Comparison of ENCODE assay signal across 8 cellular contexts in genomic region chr6:501891-502601, GRCh38.
DNase-seq lines count a peak whose midpoint lies in the region; ATAC-seq and TF ChIP-seq lines count a peak whose summit lies in the region.

No MANE protein-coding gene starts in this region.

- peaks cover 0 to 10% (median 0%) of the 10 kb centered on the region in 11 experiments; a peak in 2 of 22 replicates for H4K20me1 ChIP-seq in BLaER1 treated with 17β-estradiol and CSF1 and Interleukin-3, amounts not matched to agents 10 nM and 100 nM

- ATAC-seq in HG03571 (IDR thresholded peaks at IDR 0.05; ENCODE audit: unreplicated experiment) (no peak), GM21619 (IDR thresholded peaks at IDR 0.05; ENCODE audit: unreplicated experiment) (no peak)

- TF ChIP-seq CTCF in nephron progenitor cell (IDR thresholded peaks at IDR 0.05): no peak

- peak overlapping the region; percentile 36 to 64 (median 54) for H3K4me3 ChIP-seq in BLaER1 treated with 17β-estradiol and CSF1 and Interleukin-3, amounts not matched to agents 10 nM and 100 nM

- peak overlapping the region; percentile 85 to 96 (median 93) for H3K4me2 ChIP-seq in BLaER1 treated with 17β-estradiol and CSF1 and Interleukin-3, amounts not matched to agents 10 nM and 100 nM

- H3K4me3 Mint-ChIP-seq in nephron progenitor cell: no peak overlapping the region

- no peaks in the 10 kb centered on the region for H3K27me3 Mint-ChIP-seq in nephron progenitor cell (ENCODE audit: low read depth, poor library complexity)

- peak overlapping the region in 8 of 11 experiments; percentile 30 to 67 (median 50); a peak in 12 of 22 replicates for H3K27ac ChIP-seq in BLaER1 treated with 17β-estradiol and CSF1 and Interleukin-3, amounts not matched to agents 10 nM and 100 nM

- peak; percentile 24 for DNase-seq in LoVo (ENCODE audit: low spot score)
- peak; percentile 54 for DNase-seq in activated CD8-positive, alpha-beta memory T cell treated with anti-CD3 and anti-CD28 coated beads, Interleukin-2, amount 50 U/mL, for 4 hours
- DNase-seq in nephron progenitor cell: no peak
- DNase-seq in NCI-H2227 treated with DMSO at 0.1 percent for 48 hours (lab: John Stamatoyannopoulos, UW): no peak
- DNase-seq in SKM-1 treated with dmso at 0.1 percent for 144 hours (lab: John Stamatoyannopoulos, UW; ENCODE audit: unreplicated experiment): no peak

- no peaks in the 10 kb centered on the region for H3K27me3 ChIP-seq in BLaER1 treated with 17β-estradiol and CSF1 and Interleukin-3, amounts not matched to agents 10 nM and 100 nM

- H3K4me1 Mint-ChIP-seq in nephron progenitor cell: peaks cover 12% of the 10 kb centered on the region

- peaks cover 21% of the 10 kb centered on the region for H3K36me3 Mint-ChIP-seq in nephron progenitor cell (ENCODE audit: low read depth)

- H3K9me3 ChIP-seq in BLaER1 treated with 17β-estradiol and CSF1 and Interleukin-3, amounts not matched to agents 10 nM and 100 nM (replicated peaks in 1 of 11): peaks cover 0 to 14% (median 4%) of the 10 kb centered on the region in 11 experiments; a peak in 9 of 22 replicates

- H3K4me1 ChIP-seq in BLaER1 treated with 17β-estradiol and CSF1 and Interleukin-3, amounts not matched to agents 10 nM and 100 nM: peaks cover 47 to 80% (median 75%) of the 10 kb centered on the region in 10 experiments

- peak overlapping the region; percentile 22 to 76 (median 58); a peak in 19 of 22 replicates for H3K9ac ChIP-seq in BLaER1 treated with 17β-estradiol and CSF1 and Interleukin-3, amounts not matched to agents 10 nM and 100 nM

- H3K9me3 Mint-ChIP-seq in nephron progenitor cell: no peaks in the 10 kb centered on the region

- peak overlapping the region; percentile 39 for H3K27ac Mint-ChIP-seq in nephron progenitor cell

- H3K36me3 ChIP-seq in BLaER1 treated with 17β-estradiol and CSF1 and Interleukin-3, amounts not matched to agents 10 nM and 100 nM: peaks cover 0 to 18% (median 8%) of the 10 kb centered on the region in 11 experiments; a peak in 9 of 22 replicates

Comparison
In these comparisons a context has a peak if more than half of its experiments do, and no peak if none do; other contexts are left out.
1. DNase-seq: peak in LoVo (single experiment) and activated CD8-positive, alpha-beta memory T cell treated with anti-CD3 and anti-CD28 coated beads, Interleukin-2, amount 50 U/mL, for 4 hours (single experiment); none in nephron progenitor cell (single experiment), NCI-H2227 treated with DMSO at 0.1 percent for 48 hours (single experiment) and SKM-1 treated with dmso at 0.1 percent for 144 hours (single experiment).